31 cellular contexts compared by ENCODE assay signal in genomic region chr6:77416839-77417238, GRCh38. TPM values are rescaled to one million over a fixed set of nuclear protein-coding genes. Genes with fewer than 3 reads are reported as not detected.
"Had no signal": no experiment of that assay in that cellular context is flagged by ENCODE, and none has a peak within 500 bp of the region (broad histone marks: within the 10 kb centered on the region; RNA-seq: fewer than 3 reads in every experiment).

No MANE protein-coding gene starts in this region.

- H3K36me3 Mint-ChIP-seq: natural killer cell; stimulated activated effector memory CD8-positive, alpha-beta T cell treated with anti-CD3 and anti-CD28 coated beads, Interleukin-12 subunit alpha, Interleukin-12 subunit beta, amount 100 ng/mL, for 72 hours; stimulated activated naive B cell treated with anti-CD40 and anti-IgM and Interleukin-4, amounts not matched to agents 10 μg/mL and 1 μg/mL and 100 μg/mL, for 72 hours had no signal

- ATAC-seq: natural killer cell; pancreas; psoas muscle; right cardiac atrium; right lobe of liver; stimulated activated effector memory CD8-positive, alpha-beta T cell treated with anti-CD3 and anti-CD28 coated beads, Interleukin-12 subunit alpha, Interleukin-12 subunit beta, amount 100 ng/mL, for 72 hours; stimulated activated naive B cell treated with anti-CD40 and anti-IgM and Interleukin-4, amounts not matched to agents 10 μg/mL and 1 μg/mL and 100 μg/mL, for 72 hours had no signal

- FAIRE-seq: pancreas, small intestine, urothelium cell line had no signal

- H3K4me3 Mint-ChIP-seq: natural killer cell; nephron progenitor cell; neural crest cell; stimulated activated effector memory CD8-positive, alpha-beta T cell treated with anti-CD3 and anti-CD28 coated beads, Interleukin-12 subunit alpha, Interleukin-12 subunit beta, amount 100 ng/mL, for 72 hours; stimulated activated naive B cell treated with anti-CD40 and anti-IgM and Interleukin-4, amounts not matched to agents 10 μg/mL and 1 μg/mL and 100 μg/mL, for 72 hours; stimulated activated naive CD8-positive, alpha-beta T cell treated with anti-CD3 and anti-CD28 coated beads, Interleukin-15, Interleukin-2, amounts not matched to agents 100 ng/mL and 50 ng/mL, for 24 hours had no signal

- H3K4me1 ChIP-seq: pancreas, psoas muscle, right lobe of liver, sigmoid colon, stomach, thyroid gland, tibial nerve, upper lobe of left lung, vagina had no signal

- H3K9me3 ChIP-seq: neutrophil, pancreas, psoas muscle, right lobe of liver, sigmoid colon, stomach, thoracic aorta, thyroid gland, tibial nerve, upper lobe of left lung, vagina had no signal

- H3K27ac ChIP-seq: neutrophil, pancreas, psoas muscle, right lobe of liver, sigmoid colon, stomach, thoracic aorta, thyroid gland, tibial nerve, upper lobe of left lung, vagina had no signal

- H3K27ac Mint-ChIP-seq: natural killer cell; nephron progenitor cell; progenitor cell of endocrine pancreas; stimulated activated effector memory CD8-positive, alpha-beta T cell treated with anti-CD3 and anti-CD28 coated beads, Interleukin-12 subunit alpha, Interleukin-12 subunit beta, amount 100 ng/mL, for 72 hours; stimulated activated naive B cell treated with anti-CD40 and anti-IgM and Interleukin-4, amounts not matched to agents 10 μg/mL and 1 μg/mL and 100 μg/mL, for 72 hours; stimulated activated naive CD8-positive, alpha-beta T cell treated with anti-CD3 and anti-CD28 coated beads, Interleukin-15, Interleukin-2, amounts not matched to agents 100 ng/mL and 50 ng/mL, for 24 hours had no signal

- H3K4me1 Mint-ChIP-seq: natural killer cell; nephron progenitor cell; neural crest cell; stimulated activated effector memory CD8-positive, alpha-beta T cell treated with anti-CD3 and anti-CD28 coated beads, Interleukin-12 subunit alpha, Interleukin-12 subunit beta, amount 100 ng/mL, for 72 hours; stimulated activated naive B cell treated with anti-CD40 and anti-IgM and Interleukin-4, amounts not matched to agents 10 μg/mL and 1 μg/mL and 100 μg/mL, for 72 hours had no signal

- H3K27me3 Mint-ChIP-seq: progenitor cell of endocrine pancreas; stimulated activated naive B cell treated with anti-CD40 and anti-IgM and Interleukin-4, amounts not matched to agents 10 μg/mL and 1 μg/mL and 100 μg/mL, for 72 hours; stimulated activated naive CD8-positive, alpha-beta T cell treated with anti-CD3 and anti-CD28 coated beads, Interleukin-15, Interleukin-2, amounts not matched to agents 100 ng/mL and 50 ng/mL, for 24 hours had no signal

- H3K27me3 ChIP-seq: neutrophil, pancreas, right lobe of liver, sigmoid colon, stomach, thyroid gland, tibial nerve, upper lobe of left lung, vagina had no signal

- H3K4me3 ChIP-seq: pancreas, psoas muscle, right lobe of liver, sigmoid colon, stomach, thoracic aorta, thyroid gland, tibial nerve, upper lobe of left lung, vagina had no signal

- H3K9me3 Mint-ChIP-seq: stimulated activated naive CD8-positive, alpha-beta T cell treated with anti-CD3 and anti-CD28 coated beads, Interleukin-15, Interleukin-2, amounts not matched to agents 100 ng/mL and 50 ng/mL, for 24 hours had no signal

- DNase-seq: natural killer cell; nephron progenitor cell; nucleus accumbens; pancreas; psoas muscle; right cardiac atrium; right lobe of liver; sigmoid colon; small intestine; stimulated activated CD4-positive, alpha-beta T cell treated with anti-CD3 and anti-CD28 coated beads, Interleukin-15, amount 100 ng/mL, for 24 hours; stimulated activated CD4-positive, alpha-beta T cell treated with anti-CD3 and anti-CD28 coated beads, Interleukin-2, amount 100 ng/mL, for 24 hours; stimulated activated CD4-positive, alpha-beta T cell treated with anti-CD3 and anti-CD28 coated beads, Interleukin-2, amount 100 ng/mL, for 48 hours; stimulated activated CD4-positive, alpha-beta T cell treated with anti-CD3 and anti-CD28 coated beads, Interleukin-4, amount 100 ng/mL, for 24 hours; stimulated activated naive B cell treated with anti-CD40 and anti-IgM and Interleukin-4, amounts not matched to agents 10 μg/mL and 1 μg/mL and 100 μg/mL, for 72 hours; stimulated activated naive CD4-positive, alpha-beta T cell treated with Interleukin-2 at 50 U/mL for 16 hours; stomach; thyroid gland; trophoblast cell; upper lobe of left lung had no signal

- H3K36me3 ChIP-seq: neutrophil, pancreas, right lobe of liver, sigmoid colon, stomach, thoracic aorta, thyroid gland, tibial nerve, upper lobe of left lung, vagina had no signal

RNA-seq across cellular contexts. Expression of gene HTR1B, which starts 46.5 kb away (rescaled TPM):
- total RNA-seq: omental fat pad, psoas muscle, right cardiac atrium, right lobe of liver, skeletal muscle tissue, subcutaneous adipose tissue, vagina had no signal
- polyA plus RNA-seq: right cardiac atrium had no signal
